Comparison of ENCODE assay signal across 8 cellular contexts in the genomic region with DNA sequence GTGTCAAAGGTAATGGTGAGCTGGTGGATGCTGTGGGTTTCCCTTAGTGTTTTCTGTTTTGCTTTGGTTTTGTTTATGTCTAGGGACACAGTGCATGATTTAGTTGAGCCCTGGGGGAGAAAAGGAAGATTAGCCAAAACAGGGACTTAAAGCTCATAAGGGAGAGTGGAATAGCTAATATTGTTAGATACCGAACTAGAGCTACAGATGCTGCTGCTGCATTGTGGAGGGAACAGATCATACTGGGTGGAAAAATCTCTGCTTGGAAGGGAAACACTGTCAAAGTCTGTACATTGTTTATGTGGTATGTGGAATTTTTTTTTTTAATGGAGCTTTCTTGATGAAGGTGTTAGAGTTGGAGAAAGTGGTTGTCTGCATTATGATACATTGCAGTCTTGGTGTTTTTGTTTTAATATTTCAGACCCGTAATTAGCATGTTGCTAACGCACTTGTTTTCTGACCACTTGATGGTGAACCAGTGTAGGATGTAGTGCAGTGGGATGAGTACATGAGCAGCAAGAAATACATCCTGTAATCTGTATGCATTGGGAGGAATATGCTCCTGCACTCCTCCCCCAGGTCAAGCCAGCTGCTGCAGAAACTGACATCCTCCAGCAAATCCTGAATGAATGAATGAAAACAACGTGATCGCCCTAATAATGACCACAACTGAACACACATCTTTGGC. TPM values are rescaled to one million over a fixed set of nuclear protein-coding genes. Genes with fewer than 3 reads are reported as not detected.
DNase-seq lines count a peak whose midpoint lies in the region; ATAC-seq and TF ChIP-seq lines count a peak whose summit lies in the region.

No MANE protein-coding gene starts in this region.

- DNase-seq in Caco-2 (no peak), HT1080 (ENCODE audit: low read depth) (peak; percentile 42), adipocyte (ENCODE audit: low read depth) (peak; percentile 35), right lobe of liver (no peak), epidermal melanocyte (ENCODE audit: insufficient read length, low spot score) (no peak), GM19240 (ENCODE audit: insufficient read length, low spot score) (no peak)
- no peak for DNase-seq in stimulated activated CD4-positive, alpha-beta T cell treated with anti-CD3 and anti-CD28 coated beads, Interleukin-4, amount 100 ng/mL, for 24 hours

- no peak for TF ChIP-seq CTCF in Caco-2 (IDR thresholded peaks at IDR 0.05; ENCODE audit: insufficient read depth in 1 of 2, low read depth in 1 of 2, low read length in 1 of 2, severe bottlenecking in 1 of 2, unreplicated experiment in 1 of 2)
- TF ChIP-seq CTCF in right lobe of liver (IDR thresholded peaks at IDR 0.05) = no peak

- no peaks in the 10 kb centered on the region for H3K27me3 Mint-ChIP-seq in Caco-2 (ENCODE audit: insufficient read depth, unreplicated experiment)

- no peak overlapping the region for H3K27ac ChIP-seq in right lobe of liver

- H3K27me3 ChIP-seq in Caco-2 (replicated peaks; ENCODE audit: control insufficient read depth, insufficient read depth, low read length) (no peaks in the 10 kb centered on the region), adipocyte (replicated peaks; ENCODE audit: control insufficient read depth, insufficient read depth, low read length) (no peaks in the 10 kb centered on the region), right lobe of liver (no peaks in the 10 kb centered on the region)

- TF ChIP-seq POLR2A in right lobe of liver (IDR thresholded peaks at IDR 0.05) = no peak

- H3K4me3 ChIP-seq in Caco-2 (ENCODE audit: low read depth, low read length) = peak overlapping the region; percentile 82
- peak overlapping the region; percentile 86 for H3K4me3 ChIP-seq in adipocyte (ENCODE audit: low read length)
- peak overlapping the region; percentile 56 to 98 (median 94) for H3K4me3 ChIP-seq in right lobe of liver

- H3K4me1 Mint-ChIP-seq in Caco-2 (ENCODE audit: low read depth, unreplicated experiment) = peaks cover 6% of the 10 kb centered on the region

- H3K9me3 Mint-ChIP-seq in Caco-2 (ENCODE audit: unreplicated experiment) = no peaks in the 10 kb centered on the region

- H3K27ac Mint-ChIP-seq in Caco-2 (ENCODE audit: unreplicated experiment) = no peak overlapping the region

- H3K36me3 ChIP-seq in Caco-2 (ENCODE audit: control insufficient read depth, insufficient read depth, low read length) (no peaks in the 10 kb centered on the region), adipocyte (ENCODE audit: control insufficient read depth, insufficient read depth, low read length, severe bottlenecking) (no peaks in the 10 kb centered on the region), right lobe of liver (no peaks in the 10 kb centered on the region)

- H3K4me3 Mint-ChIP-seq in Caco-2 (ENCODE audit: unreplicated experiment) = no peak overlapping the region

- H3K9ac ChIP-seq in adipocyte (ENCODE audit: low read length) = peak overlapping the region; percentile 92

- POLR2A ChIA-PET in Caco-2 (lab: Charles Lee) = interaction anchor here (0.7 to 1.3 kb wide), 2 partner anchors 59 to 286 kb away, joined by 3 to 10 read pairs; no protein-coding TSS in a partner anchor

- H3K9me3 ChIP-seq in Caco-2 (no peaks in the 10 kb centered on the region), adipocyte (ENCODE audit: control insufficient read depth, low read length) (no peaks in the 10 kb centered on the region), right lobe of liver (no peaks in the 10 kb centered on the region)

- H3K36me3 Mint-ChIP-seq in Caco-2 (ENCODE audit: insufficient read depth, unreplicated experiment) = peaks cover 9% of the 10 kb centered on the region

- intact Hi-C loops in Caco-2 (cut with micrococcal nuclease; ENCODE audit: unreplicated experiment) (loop anchor here (1.0 kb wide), 1 partner anchor 66 kb away; no protein-coding TSS in a partner anchor), right lobe of liver (cut with DNase I) (no loop called here)

- ATAC-seq in right lobe of liver = no peak
- no peak for ATAC-seq in GM21528 (IDR thresholded peaks at IDR 0.05; ENCODE audit: low FRiP score, unreplicated experiment)

- 28% methylated on average over 5 of the region's 5 CpGs for WGBS in right lobe of liver (ENCODE audit: insufficient coverage, low coverage, low lambda C conversion rate, missing lambda C conversion rate)

- no peaks in the 10 kb centered on the region for H3K4me1 ChIP-seq in Caco-2
- H3K4me1 ChIP-seq in adipocyte (ENCODE audit: control insufficient read depth, insufficient read depth, low read length) = peaks cover 17% of the 10 kb centered on the region
- peaks cover 0 to 6% (median 0%) of the 10 kb centered on the region in 4 donors for H3K4me1 ChIP-seq in right lobe of liver

- CTCF ChIA-PET in Caco-2 (lab: Charles Lee) = interaction anchor here (0.7 to 1.0 kb wide), 4 partner anchors 65 to 325 kb away, joined by 3 to 4 read pairs (median 3); no protein-coding TSS in a partner anchor

- BruUV-seq in Caco-2 (replicated peaks; lab: Mats Ljungman, UMichigan) = TSS peak; percentile 37

RNA-seq across cellular contexts. Expression of gene GLCCI1, which starts 2.2 kb away (rescaled TPM):
- total RNA-seq in Caco-2 (2022) (18.8 and 19.3 TPM in 2 replicates), right lobe of liver (10 to 100 TPM in 1 of 6 experiments, 1 to 10 TPM in 5; 2.4 to 11.1 (median 5.0) TPM)
- total RNA-seq in HT1080 (2014; rRNA removed; shearing (Covaris generic)) = 1.6 and 4.1 TPM in 2 replicates
- 2.7 and 3.5 TPM in 2 replicates for polyA plus RNA-seq in HT1080 (2015; cell fraction: cytosol; rRNA removed)
- 7.9 and 9.9 TPM in 2 replicates for polyA plus RNA-seq in HT1080 (2015; cell fraction: nucleus; rRNA removed)

Comparison
In these comparisons a context has a peak if more than half of its experiments do, and no peak if none do; other contexts are left out.
1. DNase-seq: peak in HT1080 (single experiment) and adipocyte (single experiment); none in Caco-2 (0 of 2), right lobe of liver (0 of 3), epidermal melanocyte (single experiment), GM19240 (single experiment) and stimulated activated CD4-positive, alpha-beta T cell treated with anti-CD3 and anti-CD28 coated beads, Interleukin-4, amount 100 ng/mL, for 24 hours (single experiment).
2. Peak in every context shown above with its lines, with median percentiles within 50 percentile points of each other: H3K4me3 ChIP-seq.